Comparison of ENCODE assay signal across 1 cellular context in genomic region chr20:36836591-36837329, GRCh38.
TF ChIP-seq lines count a peak whose summit lies in the region.

No MANE protein-coding gene starts in this region.

TF ChIP-seq in HepG2, 621 proteins besides CTCF, POLR2A, EP300 and RAD21 (continued from another document and continues in another):
- TF ChIP-seq ZNF350 (CRISPR knock-in tag; IDR thresholded peaks at IDR 0.05; ENCODE audit: borderline replicate concordance, low read depth) (peak; percentile 59; the same call in 1 of the 2 replicates), NFIC (IDR thresholded peaks at IDR 0.05; ENCODE audit: low read length) (no peak), ZNF468 (CRISPR knock-in tag; IDR thresholded peaks at IDR 0.05) (no peak), ATF2 (CRISPR knock-in tag; IDR thresholded peaks at IDR 0.05) (peak; percentile 46; the same call in 1 of the 2 replicates), ZNF660 (CRISPR knock-in tag; IDR thresholded peaks at IDR 0.05; ENCODE audit: borderline replicate concordance, low read depth) (no peak), ETV6 (CRISPR knock-in tag; conservative IDR thresholded peaks at IDR 0.05) (no peak), SNRNP70 (IDR thresholded peaks at IDR 0.05; ENCODE audit: low read depth, low read length) (no peak), ZC3H13 (CRISPR knock-in tag; IDR thresholded peaks at IDR 0.05) (no peak), SMARCE1 (IDR thresholded peaks at IDR 0.05; ENCODE audit: borderline replicate concordance) (no peak), DMAP1 (CRISPR knock-in tag; IDR thresholded peaks at IDR 0.05) (no peak), TARDBP (CRISPR knock-in tag; IDR thresholded peaks at IDR 0.05) (peak; percentile 44; the same call in 1 of the 2 replicates), RELA (CRISPR knock-in tag; IDR thresholded peaks at IDR 0.05) (0 out of 2 replicates have a peak, but pooled peaks have one; percentile 38), SIX4 (CRISPR knock-in tag; IDR thresholded peaks at IDR 0.05) (no peak), CBX5 (CRISPR knock-in tag; IDR thresholded peaks at IDR 0.05; ENCODE audit: borderline replicate concordance) (peak; percentile 86; the same call in 1 of the 2 replicates), ATF7 (IDR thresholded peaks at IDR 0.05) (no peak), ATF7 (CRISPR knock-in tag; IDR thresholded peaks at IDR 0.05) (no peak), ZSCAN25 (CRISPR knock-in tag; IDR thresholded peaks at IDR 0.05) (no peak; the same call in 1 of the 2 replicates), MIER2 (CRISPR knock-in tag; IDR thresholded peaks at IDR 0.05) (no peak), ZBTB7A (CRISPR knock-in tag; IDR thresholded peaks at IDR 0.05) (no peak), SNAPC5 (CRISPR knock-in tag; IDR thresholded peaks at IDR 0.05; ENCODE audit: borderline replicate concordance) (no peak), ZNF326 (CRISPR knock-in tag; IDR thresholded peaks at IDR 0.05; ENCODE audit: borderline replicate concordance) (no peak), ZSCAN9 (CRISPR knock-in tag; IDR thresholded peaks at IDR 0.05; ENCODE audit: borderline replicate concordance) (peak; percentile 84; the same call in 1 of the 2 replicates), ZNF646 (CRISPR knock-in tag; IDR thresholded peaks at IDR 0.05) (no peak), SPEN (CRISPR knock-in tag; IDR thresholded peaks at IDR 0.05; ENCODE audit: low read depth) (peak; percentile 36; the same call in 1 of the 2 replicates), KDM6A (CRISPR knock-in tag; IDR thresholded peaks at IDR 0.05; ENCODE audit: low read depth) (no peak), KLF15 (CRISPR knock-in tag; IDR thresholded peaks at IDR 0.05; ENCODE audit: borderline replicate concordance) (no peak), ZNF280D (CRISPR knock-in tag; IDR thresholded peaks at IDR 0.05) (0 out of 2 replicates have a peak, but pooled peaks have one; percentile 63)
- TF ChIP-seq, protein P1, sequence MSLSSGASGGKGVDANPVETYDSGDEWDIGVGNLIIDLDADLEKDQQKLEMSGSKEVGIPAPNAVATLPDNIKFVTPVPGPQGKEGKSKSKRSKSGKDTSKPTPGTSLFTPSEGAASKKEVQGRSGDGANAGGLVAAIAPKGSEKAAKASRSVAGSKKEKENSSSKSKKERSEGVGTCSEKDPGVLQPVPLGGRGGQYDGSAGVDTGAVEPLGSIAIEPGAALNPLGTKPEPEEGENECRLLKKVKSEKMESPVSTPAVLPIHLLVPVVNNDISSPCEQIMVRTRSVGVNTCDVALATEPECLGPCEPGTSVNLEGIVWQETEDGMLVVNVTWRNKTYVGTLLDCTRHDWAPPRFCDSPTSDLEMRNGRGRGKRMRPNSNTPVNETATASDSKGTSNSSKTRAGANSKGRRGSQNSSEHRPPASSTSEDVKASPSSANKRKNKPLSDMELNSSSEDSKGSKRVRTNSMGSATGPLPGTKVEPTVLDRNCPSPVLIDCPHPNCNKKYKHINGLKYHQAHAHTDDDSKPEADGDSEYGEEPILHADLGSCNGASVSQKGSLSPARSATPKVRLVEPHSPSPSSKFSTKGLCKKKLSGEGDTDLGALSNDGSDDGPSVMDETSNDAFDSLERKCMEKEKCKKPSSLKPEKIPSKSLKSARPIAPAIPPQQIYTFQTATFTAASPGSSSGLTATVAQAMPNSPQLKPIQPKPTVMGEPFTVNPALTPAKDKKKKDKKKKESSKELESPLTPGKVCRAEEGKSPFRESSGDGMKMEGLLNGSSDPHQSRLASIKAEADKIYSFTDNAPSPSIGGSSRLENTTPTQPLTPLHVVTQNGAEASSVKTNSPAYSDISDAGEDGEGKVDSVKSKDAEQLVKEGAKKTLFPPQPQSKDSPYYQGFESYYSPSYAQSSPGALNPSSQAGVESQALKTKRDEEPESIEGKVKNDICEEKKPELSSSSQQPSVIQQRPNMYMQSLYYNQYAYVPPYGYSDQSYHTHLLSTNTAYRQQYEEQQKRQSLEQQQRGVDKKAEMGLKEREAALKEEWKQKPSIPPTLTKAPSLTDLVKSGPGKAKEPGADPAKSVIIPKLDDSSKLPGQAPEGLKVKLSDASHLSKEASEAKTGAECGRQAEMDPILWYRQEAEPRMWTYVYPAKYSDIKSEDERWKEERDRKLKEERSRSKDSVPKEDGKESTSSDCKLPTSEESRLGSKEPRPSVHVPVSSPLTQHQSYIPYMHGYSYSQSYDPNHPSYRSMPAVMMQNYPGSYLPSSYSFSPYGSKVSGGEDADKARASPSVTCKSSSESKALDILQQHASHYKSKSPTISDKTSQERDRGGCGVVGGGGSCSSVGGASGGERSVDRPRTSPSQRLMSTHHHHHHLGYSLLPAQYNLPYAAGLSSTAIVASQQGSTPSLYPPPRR (CRISPR knock-in tag; IDR thresholded peaks at IDR 0.05; ENCODE audit: borderline replicate concordance), result no peak
- TF ChIP-seq, protein P2, sequence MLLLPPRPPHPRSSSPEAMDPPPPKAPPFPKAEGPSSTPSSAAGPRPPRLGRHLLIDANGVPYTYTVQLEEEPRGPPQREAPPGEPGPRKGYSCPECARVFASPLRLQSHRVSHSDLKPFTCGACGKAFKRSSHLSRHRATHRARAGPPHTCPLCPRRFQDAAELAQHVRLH (CRISPR knock-in tag; IDR thresholded peaks at IDR 0.05; ENCODE audit: borderline replicate concordance, low read depth), result peak; percentile 81; the same call in 1 of the 2 replicates
- TF ChIP-seq, protein P3, sequence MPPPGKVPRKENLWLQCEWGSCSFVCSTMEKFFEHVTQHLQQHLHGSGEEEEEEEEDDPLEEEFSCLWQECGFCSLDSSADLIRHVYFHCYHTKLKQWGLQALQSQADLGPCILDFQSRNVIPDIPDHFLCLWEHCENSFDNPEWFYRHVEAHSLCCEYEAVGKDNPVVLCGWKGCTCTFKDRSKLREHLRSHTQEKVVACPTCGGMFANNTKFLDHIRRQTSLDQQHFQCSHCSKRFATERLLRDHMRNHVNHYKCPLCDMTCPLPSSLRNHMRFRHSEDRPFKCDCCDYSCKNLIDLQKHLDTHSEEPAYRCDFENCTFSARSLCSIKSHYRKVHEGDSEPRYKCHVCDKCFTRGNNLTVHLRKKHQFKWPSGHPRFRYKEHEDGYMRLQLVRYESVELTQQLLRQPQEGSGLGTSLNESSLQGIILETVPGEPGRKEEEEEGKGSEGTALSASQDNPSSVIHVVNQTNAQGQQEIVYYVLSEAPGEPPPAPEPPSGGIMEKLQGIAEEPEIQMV (CRISPR knock-in tag; IDR thresholded peaks at IDR 0.05; ENCODE audit: low read depth), result no peak
- TF ChIP-seq, protein P4, sequence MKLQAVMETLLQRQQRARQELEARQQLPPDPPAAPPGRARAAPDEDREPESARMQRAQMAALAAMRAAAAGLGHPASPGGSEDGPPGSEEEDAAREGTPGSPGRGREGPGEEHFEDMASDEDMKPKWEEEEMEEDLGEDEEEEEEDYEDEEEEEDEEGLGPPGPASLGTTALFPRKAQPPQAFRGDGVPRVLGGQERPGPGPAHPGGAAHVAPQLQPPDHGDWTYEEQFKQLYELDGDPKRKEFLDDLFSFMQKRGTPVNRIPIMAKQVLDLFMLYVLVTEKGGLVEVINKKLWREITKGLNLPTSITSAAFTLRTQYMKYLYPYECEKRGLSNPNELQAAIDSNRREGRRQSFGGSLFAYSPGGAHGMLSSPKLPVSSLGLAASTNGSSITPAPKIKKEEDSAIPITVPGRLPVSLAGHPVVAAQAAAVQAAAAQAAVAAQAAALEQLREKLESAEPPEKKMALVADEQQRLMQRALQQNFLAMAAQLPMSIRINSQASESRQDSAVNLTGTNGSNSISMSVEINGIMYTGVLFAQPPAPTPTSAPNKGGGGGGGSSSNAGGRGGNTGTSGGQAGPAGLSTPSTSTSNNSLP (IDR thresholded peaks at IDR 0.05; ENCODE audit: low read depth, low read length), result no peak
- TF ChIP-seq, protein P5, sequence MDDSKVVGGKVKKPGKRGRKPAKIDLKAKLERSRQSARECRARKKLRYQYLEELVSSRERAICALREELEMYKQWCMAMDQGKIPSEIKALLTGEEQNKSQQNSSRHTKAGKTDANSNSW (CRISPR knock-in tag; IDR thresholded peaks at IDR 0.05; ENCODE audit: borderline replicate concordance), result no peak
- TF ChIP-seq, protein P6, sequence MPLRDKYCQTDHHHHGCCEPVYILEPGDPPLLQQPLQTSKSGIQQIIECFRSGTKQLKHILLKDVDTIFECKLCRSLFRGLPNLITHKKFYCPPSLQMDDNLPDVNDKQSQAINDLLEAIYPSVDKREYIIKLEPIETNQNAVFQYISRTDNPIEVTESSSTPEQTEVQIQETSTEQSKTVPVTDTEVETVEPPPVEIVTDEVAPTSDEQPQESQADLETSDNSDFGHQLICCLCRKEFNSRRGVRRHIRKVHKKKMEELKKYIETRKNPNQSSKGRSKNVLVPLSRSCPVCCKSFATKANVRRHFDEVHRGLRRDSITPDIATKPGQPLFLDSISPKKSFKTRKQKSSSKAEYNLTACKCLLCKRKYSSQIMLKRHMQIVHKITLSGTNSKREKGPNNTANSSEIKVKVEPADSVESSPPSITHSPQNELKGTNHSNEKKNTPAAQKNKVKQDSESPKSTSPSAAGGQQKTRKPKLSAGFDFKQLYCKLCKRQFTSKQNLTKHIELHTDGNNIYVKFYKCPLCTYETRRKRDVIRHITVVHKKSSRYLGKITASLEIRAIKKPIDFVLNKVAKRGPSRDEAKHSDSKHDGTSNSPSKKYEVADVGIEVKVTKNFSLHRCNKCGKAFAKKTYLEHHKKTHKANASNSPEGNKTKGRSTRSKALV (CRISPR knock-in tag; IDR thresholded peaks at IDR 0.05), result no peak
- TF ChIP-seq, protein P7, sequence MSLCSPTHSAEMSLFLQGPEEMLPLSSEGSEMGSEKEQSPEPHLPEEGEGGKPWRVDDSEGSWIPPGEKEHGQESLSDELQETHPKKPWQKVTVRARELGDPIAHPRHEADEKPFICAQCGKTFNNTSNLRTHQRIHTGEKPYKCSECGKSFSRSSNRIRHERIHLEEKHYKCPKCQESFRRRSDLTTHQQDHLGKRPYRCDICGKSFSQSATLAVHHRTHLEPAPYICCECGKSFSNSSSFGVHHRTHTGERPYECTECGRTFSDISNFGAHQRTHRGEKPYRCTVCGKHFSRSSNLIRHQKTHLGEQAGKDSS (CRISPR knock-in tag; IDR thresholded peaks at IDR 0.05; ENCODE audit: borderline replicate concordance, low read depth), result peak; percentile 81; the same call in 1 of the 2 replicates
